Comparison of ENCODE assay signal across 8 cellular contexts in the genomic region with DNA sequence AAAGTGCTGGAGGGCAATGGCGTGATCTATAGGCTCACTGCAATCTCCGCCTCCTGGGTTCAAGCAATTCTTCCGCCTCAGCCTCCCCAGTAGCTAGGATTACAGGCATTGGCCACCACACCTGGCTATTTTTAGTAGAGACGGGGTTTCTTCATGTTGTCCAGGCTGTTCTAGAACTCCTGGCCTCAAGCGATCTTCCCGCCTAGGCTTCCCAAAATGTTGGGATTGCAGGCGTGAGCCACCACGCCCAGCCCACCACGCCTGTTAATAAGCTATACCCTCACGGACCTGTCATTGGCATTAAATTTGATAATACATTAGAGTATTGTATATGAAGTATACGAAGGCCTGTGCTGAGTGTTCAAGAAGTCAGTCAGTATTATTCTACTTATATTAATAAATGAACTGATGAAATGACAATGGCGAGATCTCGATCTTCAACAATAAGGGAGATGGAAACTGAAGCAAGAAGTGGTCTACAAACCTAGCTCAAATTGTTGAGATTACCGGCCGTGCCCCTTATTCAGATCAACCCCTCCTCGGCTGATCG. TPM values are rescaled to one million over a fixed set of nuclear protein-coding genes. Genes with fewer than 3 reads are reported as not detected.
DNase-seq lines count a peak whose midpoint lies in the region; ATAC-seq, FAIRE-seq and TF ChIP-seq lines count a peak whose summit lies in the region.

No MANE protein-coding gene starts in this region.

- no peak for DNase-seq in T-helper 2 cell treated with Interferon-gamma antibody and Interleukin-4, amounts not matched to agents 5 μg/mL and 100 μg/mL, for 36 hours (ENCODE audit: low spot score)
- DNase-seq in T-helper 2 cell = no peak
- DNase-seq in activated naive CD4-positive, alpha-beta T cell treated with anti-CD3 and anti-CD28 coated beads, Interleukin-2, amount 50 U/mL, for 72 hours (ENCODE audit: low spot score in 2 of 2) = no peak
- DNase-seq in kidney = no peak
- no peak for DNase-seq in suprapubic skin (ENCODE audit: low spot score in 2 of 2)
- DNase-seq in NCI-H2196 (lab: John Stamatoyannopoulos, UW; ENCODE audit: unreplicated experiment) = no peak

- no peaks in the 10 kb centered on the region for H3K9me3 Mint-ChIP-seq in T-helper 2 cell treated with Interferon-gamma antibody and Interleukin-4, amounts not matched to agents 5 μg/mL and 100 μg/mL, for 36 hours
- H3K9me3 Mint-ChIP-seq in activated naive CD4-positive, alpha-beta T cell treated with anti-CD3 and anti-CD28 coated beads, Interleukin-2, amount 50 U/mL, for 72 hours = peaks cover 4 to 5% of the 10 kb centered on the region in 2 donors

- H3K27me3 ChIP-seq in suprapubic skin = no peaks in the 10 kb centered on the region

- H3K36me3 ChIP-seq in kidney (ENCODE audit: control insufficient read depth in 1 of 2, insufficient read depth in 2 of 2, low read length in 2 of 2) (no peaks in the 10 kb centered on the region), suprapubic skin (peaks cover 9% of the 10 kb centered on the region)

- peak overlapping the region; percentile 94 for H3K4me3 Mint-ChIP-seq in T-helper 2 cell treated with Interferon-gamma antibody and Interleukin-4, amounts not matched to agents 5 μg/mL and 100 μg/mL, for 36 hours

- H3K4me3 ChIP-seq in kidney (ENCODE audit: low read length in 2 of 2) (peak overlapping the region; percentile 93 to 100), suprapubic skin (peak overlapping the region; percentile 79)

- ATAC-seq in activated naive CD4-positive, alpha-beta T cell treated with anti-CD3 and anti-CD28 coated beads, Interleukin-2, amount 50 U/mL, for 72 hours = no peak
- no peak for ATAC-seq in GM19395 (IDR thresholded peaks at IDR 0.05; ENCODE audit: unreplicated experiment)
- ATAC-seq in GM19455 (IDR thresholded peaks at IDR 0.05; ENCODE audit: unreplicated experiment) = no peak

- H3K4me1 ChIP-seq in kidney (ENCODE audit: control insufficient read depth in 1 of 2, insufficient read depth in 1 of 2, low read depth in 1 of 2, low read length in 2 of 2) (no peaks in the 10 kb centered on the region), suprapubic skin (peaks cover 15% of the 10 kb centered on the region)

- no peaks in the 10 kb centered on the region for H3K27me3 Mint-ChIP-seq in T-helper 2 cell treated with Interferon-gamma antibody and Interleukin-4, amounts not matched to agents 5 μg/mL and 100 μg/mL, for 36 hours (ENCODE audit: low read depth)

- H3K27ac Mint-ChIP-seq in T-helper 2 cell treated with Interferon-gamma antibody and Interleukin-4, amounts not matched to agents 5 μg/mL and 100 μg/mL, for 36 hours = peak overlapping the region; percentile 89
- H3K27ac Mint-ChIP-seq in activated naive CD4-positive, alpha-beta T cell treated with anti-CD3 and anti-CD28 coated beads, Interleukin-2, amount 50 U/mL, for 72 hours = peak overlapping the region; percentile 93 to 94

- TF ChIP-seq POLR2A in suprapubic skin (IDR thresholded peaks at IDR 0.05) = peak in 1 of 2 donors; percentile 42

- H3K9ac ChIP-seq in kidney (ENCODE audit: low read length in 2 of 2) = peak overlapping the region; percentile 32 to 70

- no peaks in the 10 kb centered on the region for H3K36me3 Mint-ChIP-seq in T-helper 2 cell treated with Interferon-gamma antibody and Interleukin-4, amounts not matched to agents 5 μg/mL and 100 μg/mL, for 36 hours (ENCODE audit: low read depth)
- no peaks in the 10 kb centered on the region for H3K36me3 Mint-ChIP-seq in activated naive CD4-positive, alpha-beta T cell treated with anti-CD3 and anti-CD28 coated beads, Interleukin-2, amount 50 U/mL, for 72 hours

- no peak for TF ChIP-seq CTCF in kidney (IDR thresholded peaks at IDR 0.05; ENCODE audit: borderline replicate concordance, extremely low read depth, insufficient read depth)
- TF ChIP-seq CTCF in suprapubic skin (IDR thresholded peaks at IDR 0.05) = no peak

- H3K27ac ChIP-seq in kidney (ENCODE audit: low read depth in 2 of 2, low read length in 2 of 2) (peak overlapping the region; percentile 26 to 47), suprapubic skin (peak overlapping the region; percentile 83)

- H3K9me3 ChIP-seq in kidney (ENCODE audit: control insufficient read depth in 1 of 2, low read length in 2 of 2) (no peaks in the 10 kb centered on the region), suprapubic skin (no peaks in the 10 kb centered on the region)

- WGBS in suprapubic skin = 28% methylated on average over 17 of the region's 17 CpGs

- intact Hi-C loops in kidney (cut with DNase I) = no loop called here

- no peak for TF ChIP-seq EP300 in suprapubic skin (IDR thresholded peaks at IDR 0.05)

- no peak for FAIRE-seq in kidney (lab: Jason Lieb, UNC)

- peaks cover 18% of the 10 kb centered on the region for H3K4me1 Mint-ChIP-seq in T-helper 2 cell treated with Interferon-gamma antibody and Interleukin-4, amounts not matched to agents 5 μg/mL and 100 μg/mL, for 36 hours (ENCODE audit: low read depth)

RNA-seq across cellular contexts. Expression of a gene that starts 0.8 kb away (rescaled TPM):
- total RNA-seq in activated naive CD4-positive, alpha-beta T cell treated with anti-CD3 and anti-CD28 coated beads, Interleukin-2, amount 50 U/mL, for 72 hours = 10 to 100 TPM; 10.5 to 24.4 TPM
- 44.1 TPM for total RNA-seq in kidney
- polyA plus RNA-seq in kidney (ENCODE audit: insufficient read depth, low read depth, low replicate concordance) = 18.3 TPM
- 10 to 100 TPM; 41.0 to 81.4 (median 45.6) TPM for total RNA-seq in suprapubic skin
